In the genomic region with DNA sequence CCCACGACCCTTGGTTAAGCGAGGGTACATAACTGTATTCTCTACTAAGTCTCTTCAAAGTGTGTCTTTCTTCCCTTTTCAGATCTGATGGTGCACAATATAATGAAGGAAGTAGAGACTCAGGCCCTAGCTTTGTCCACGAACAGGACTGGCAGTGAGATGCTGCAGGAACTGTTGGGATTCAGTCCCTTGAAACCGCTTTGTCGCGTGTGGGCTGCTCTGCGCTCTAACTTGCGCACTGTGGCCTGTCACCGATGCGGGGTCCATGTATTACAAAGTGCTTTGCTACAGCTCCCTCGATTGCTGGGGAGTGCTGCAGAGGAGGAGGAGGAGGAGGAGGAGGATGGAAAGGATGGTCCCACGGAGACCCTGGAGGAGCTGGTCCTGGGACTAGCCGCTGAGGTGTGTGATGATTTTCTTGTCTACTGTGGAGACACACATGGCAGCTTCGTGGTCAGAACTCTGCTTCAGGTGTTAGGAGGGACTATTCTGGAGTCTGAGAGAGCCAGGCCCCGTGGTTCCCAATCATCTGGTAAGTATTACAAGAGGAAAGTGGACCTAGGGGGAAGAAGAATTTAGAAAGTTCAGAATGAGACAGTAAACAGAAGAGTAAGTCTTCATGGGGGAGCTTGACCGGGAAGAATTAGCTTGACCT, we compare ENCODE assay signal across 8 cellular contexts. TPM values are rescaled to one million over a fixed set of nuclear protein-coding genes. Genes with fewer than 3 reads are reported as not detected.
DNase-seq lines count a peak whose midpoint lies in the region; ATAC-seq and TF ChIP-seq lines count a peak whose summit lies in the region.

No MANE protein-coding gene starts in this region.

- peaks cover 53% of the 10 kb centered on the region for H3K36me3 ChIP-seq in HUES48 (ENCODE audit: control insufficient read depth, insufficient read depth, low read length)

- H3K4me1 ChIP-seq in HUES48 (ENCODE audit: control insufficient read depth, insufficient read depth, low read length): peaks cover 10% of the 10 kb centered on the region; the same call in 1 of the 2 replicates

- H3K4me1 Mint-ChIP-seq in activated T-helper 17 cell treated with anti-CD3 and anti-CD28 coated beads, Interleukin-2, amount 50 U/mL, for 72 hours: peaks cover 24% of the 10 kb centered on the region
- peaks cover 47% of the 10 kb centered on the region for H3K4me1 Mint-ChIP-seq in stimulated activated memory B cell treated with anti-CD40 and anti-IgM and Interleukin-4, amounts not matched to agents 10 μg/mL and 1 μg/mL and 100 μg/mL, for 72 hours

- H3K9me3 Mint-ChIP-seq in activated T-helper 17 cell treated with anti-CD3 and anti-CD28 coated beads, Interleukin-2, amount 50 U/mL, for 72 hours: no peaks in the 10 kb centered on the region
- H3K9me3 Mint-ChIP-seq in stimulated activated memory B cell treated with anti-CD40 and anti-IgM and Interleukin-4, amounts not matched to agents 10 μg/mL and 1 μg/mL and 100 μg/mL, for 72 hours: no peaks in the 10 kb centered on the region

- peak overlapping the region; percentile 95 for H3K4me3 Mint-ChIP-seq in activated T-helper 17 cell treated with anti-CD3 and anti-CD28 coated beads, Interleukin-2, amount 50 U/mL, for 72 hours
- H3K4me3 Mint-ChIP-seq in stimulated activated memory B cell treated with anti-CD40 and anti-IgM and Interleukin-4, amounts not matched to agents 10 μg/mL and 1 μg/mL and 100 μg/mL, for 72 hours: peak overlapping the region; percentile 93

- peak overlapping the region; percentile 31; the same call in 1 of the 2 replicates for H3K9ac ChIP-seq in HUES48 (ENCODE audit: low read depth, low read length)

- H3K27me3 Mint-ChIP-seq in activated T-helper 17 cell treated with anti-CD3 and anti-CD28 coated beads, Interleukin-2, amount 50 U/mL, for 72 hours: no peaks in the 10 kb centered on the region
- H3K27me3 Mint-ChIP-seq in stimulated activated memory B cell treated with anti-CD40 and anti-IgM and Interleukin-4, amounts not matched to agents 10 μg/mL and 1 μg/mL and 100 μg/mL, for 72 hours: no peaks in the 10 kb centered on the region

- no peak for ATAC-seq in activated T-helper 17 cell treated with anti-CD3 and anti-CD28 coated beads, Interleukin-2, amount 50 U/mL, for 72 hours (replicated peaks)
- ATAC-seq in stimulated activated memory B cell treated with anti-CD40 and anti-IgM and Interleukin-4, amounts not matched to agents 10 μg/mL and 1 μg/mL and 100 μg/mL, for 72 hours: no peak

- CTCF ChIA-PET in GM10248 (lab: Yijun Ruan, JAX): interaction anchor here (0.9 to 15.5 kb wide), 13 partner anchors 9 to 210 kb away, joined by 3 to 323 read pairs (median 5); a partner anchor contains a TSS

- H3K27ac ChIP-seq in HUES48 (ENCODE audit: low read depth, low read length): no peak overlapping the region

- peaks cover 69% of the 10 kb centered on the region for H3K36me3 Mint-ChIP-seq in activated T-helper 17 cell treated with anti-CD3 and anti-CD28 coated beads, Interleukin-2, amount 50 U/mL, for 72 hours (ENCODE audit: low read depth)
- H3K36me3 Mint-ChIP-seq in stimulated activated memory B cell treated with anti-CD40 and anti-IgM and Interleukin-4, amounts not matched to agents 10 μg/mL and 1 μg/mL and 100 μg/mL, for 72 hours: peaks cover 37% of the 10 kb centered on the region

- H3K27ac Mint-ChIP-seq in activated T-helper 17 cell treated with anti-CD3 and anti-CD28 coated beads, Interleukin-2, amount 50 U/mL, for 72 hours: no peak overlapping the region
- peak overlapping the region; percentile 89 for H3K27ac Mint-ChIP-seq in stimulated activated memory B cell treated with anti-CD40 and anti-IgM and Interleukin-4, amounts not matched to agents 10 μg/mL and 1 μg/mL and 100 μg/mL, for 72 hours

- DNase-seq in iPS-NIHi11 (ENCODE audit: low spot score) (no peak), SIG-M5 treated with dmso at 0.1 percent for 504 hours (lab: John Stamatoyannopoulos, UW; ENCODE audit: unreplicated experiment) (no peak), NCI-H2196 (lab: John Stamatoyannopoulos, UW; ENCODE audit: unreplicated experiment) (no peak), GM10248 (ENCODE audit: extremely low spot score) (no peak)

- POLR2A ChIA-PET in GM10248 (lab: Yijun Ruan, JAX): interaction anchor here (1.0 to 1.2 kb wide), 3 partner anchors 8 to 143 kb away, joined by 3 to 4 read pairs (median 4); a partner anchor contains a TSS

- H3K4me3 ChIP-seq in HUES48 (ENCODE audit: low read depth, low read length) (peak overlapping the region; percentile 92), iPS-18c (ENCODE audit: insufficient read depth, low read depth, low read length) (peak overlapping the region; percentile 92)

- H3K9me3 ChIP-seq in HUES48 (ENCODE audit: control insufficient read depth, insufficient read depth, low read length) (no peaks in the 10 kb centered on the region), iPS-18c (ENCODE audit: control insufficient read depth, insufficient read depth, low read length) (no peaks in the 10 kb centered on the region)

- no peak for TF ChIP-seq CTCF in GM10248 (IDR thresholded peaks at IDR 0.05; ENCODE audit: control extremely low read depth, extremely low read depth, low read depth, missing control alignments)

- no peaks in the 10 kb centered on the region for H3K27me3 ChIP-seq in HUES48 (ENCODE audit: control insufficient read depth, insufficient read depth, low read length)

RNA-seq across cellular contexts. Expression of a gene that starts 0.8 kb away (rescaled TPM):
- 10 to 100 TPM; 21.2 to 42.2 TPM for total RNA-seq in activated T-helper 17 cell treated with anti-CD3 and anti-CD28 coated beads, Interleukin-2, amount 50 U/mL, for 72 hours

RNA-seq across cellular contexts. Expression of a gene that starts 0.9 kb away (rescaled TPM):
- total RNA-seq in activated T-helper 17 cell treated with anti-CD3 and anti-CD28 coated beads, Interleukin-2, amount 50 U/mL, for 72 hours: 10 to 100 TPM; 12.6 to 14.2 TPM

RNA-seq across cellular contexts. Expression of a gene that starts 7.3 kb away (rescaled TPM):
- total RNA-seq in activated T-helper 17 cell treated with anti-CD3 and anti-CD28 coated beads, Interleukin-2, amount 50 U/mL, for 72 hours: 10 to 100 TPM; 14.9 to 28.1 TPM

RNA-seq across cellular contexts. Expression of a gene that starts 9.5 kb away (rescaled TPM):
- 10 to 100 TPM in 1 of 2 donors, 1 to 10 TPM in 1; 8.7 to 13.5 TPM for total RNA-seq in activated T-helper 17 cell treated with anti-CD3 and anti-CD28 coated beads, Interleukin-2, amount 50 U/mL, for 72 hours

RNA-seq across cellular contexts. Expression of a gene that starts 10.8 kb away (rescaled TPM):
- 10 to 100 TPM; 11.6 to 21.4 TPM for total RNA-seq in activated T-helper 17 cell treated with anti-CD3 and anti-CD28 coated beads, Interleukin-2, amount 50 U/mL, for 72 hours
